Comparison of ENCODE assay signal across 13 cellular contexts in the genomic region with DNA sequence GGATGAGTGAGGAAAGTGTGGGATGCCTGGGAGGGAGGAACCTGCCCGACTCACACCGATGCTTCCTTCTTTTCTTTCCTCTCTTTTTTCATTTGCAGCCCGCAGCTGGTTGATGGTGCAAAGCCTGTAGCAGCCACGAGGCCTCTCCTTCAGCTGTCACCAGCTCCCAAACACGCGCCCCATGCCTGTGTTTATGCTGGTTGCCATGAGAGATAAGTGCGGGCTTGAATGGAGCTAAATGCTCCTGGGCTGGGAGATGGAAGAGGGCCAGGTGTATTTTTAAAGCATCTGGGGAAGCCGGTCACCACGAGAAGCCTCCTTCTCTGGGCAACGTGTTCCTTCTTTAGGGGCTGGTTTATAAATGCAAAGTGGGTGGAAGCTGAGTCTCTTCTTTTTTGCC. TPM values are rescaled to one million over a fixed set of nuclear protein-coding genes. Genes with fewer than 3 reads are reported as not detected.
DNase-seq lines count a peak whose midpoint lies in the region; ATAC-seq and TF ChIP-seq lines count a peak whose summit lies in the region.
"Had no signal": no experiment of that assay in that cellular context is flagged by ENCODE, and none has a peak within 500 bp of the region (broad histone marks: within the 10 kb centered on the region; RNA-seq: fewer than 3 reads in every experiment).

No MANE protein-coding gene starts in this region.

- POLR2A ChIA-PET in activated CD4-positive, alpha-beta T cell treated with anti-CD3 and anti-CD28 coated beads, Interleukin-2, amount 10 ng/mL, durations not matched to agents 7 days and 5 days (lab: Charles Lee): no interaction called here

- H3K36me3 ChIP-seq in thoracic aorta: no peaks in the 10 kb centered on the region

- H3K27ac Mint-ChIP-seq in activated CD4-positive, alpha-beta T cell treated with anti-CD3 and anti-CD28 coated beads, Interleukin-2, amount 10 ng/mL, durations not matched to agents 7 days and 5 days: no peak overlapping the region
- H3K27ac Mint-ChIP-seq: H9 had no signal

- no peaks in the 10 kb centered on the region for H3K9me3 Mint-ChIP-seq in activated CD4-positive, alpha-beta T cell treated with anti-CD3 and anti-CD28 coated beads, Interleukin-2, amount 10 ng/mL, durations not matched to agents 7 days and 5 days
- H3K9me3 Mint-ChIP-seq: H9 had no signal

- H3K27ac ChIP-seq in right cardiac atrium (ENCODE audit: low read length) (peak overlapping the region; percentile 21), thoracic aorta (no peak overlapping the region)

- no peaks in the 10 kb centered on the region for H3K9me3 ChIP-seq in right cardiac atrium (ENCODE audit: control insufficient read depth, low read length)
- H3K9me3 ChIP-seq in thoracic aorta: no peaks in the 10 kb centered on the region
- H3K9me3 ChIP-seq: SK-N-SH had no signal

- H3K27me3 Mint-ChIP-seq in activated CD4-positive, alpha-beta T cell treated with anti-CD3 and anti-CD28 coated beads, Interleukin-2, amount 10 ng/mL, durations not matched to agents 7 days and 5 days: peaks cover 3% of the 10 kb centered on the region

- H3K4me1 ChIP-seq in right cardiac atrium (ENCODE audit: control insufficient read depth, insufficient read depth, low read length) (peaks cover 3% of the 10 kb centered on the region), thoracic aorta (ENCODE audit: control insufficient read depth in 1 of 2, low read depth in 2 of 2) (peaks cover 0 to 7% of the 10 kb centered on the region in 2 donors)

- intact Hi-C loops in right cardiac atrium (cut with DNase I): no loop called here

- peaks cover 13% of the 10 kb centered on the region for H3K4me1 Mint-ChIP-seq in activated CD4-positive, alpha-beta T cell treated with anti-CD3 and anti-CD28 coated beads, Interleukin-2, amount 10 ng/mL, durations not matched to agents 7 days and 5 days
- H3K4me1 Mint-ChIP-seq: H9 had no signal

- H3K4me3 Mint-ChIP-seq in activated CD4-positive, alpha-beta T cell treated with anti-CD3 and anti-CD28 coated beads, Interleukin-2, amount 10 ng/mL, durations not matched to agents 7 days and 5 days: no peak overlapping the region
- H3K4me3 Mint-ChIP-seq: H9 had no signal

- 21% methylated on average over 10 of the region's 10 CpGs for whole genome bisulfite sequencing in right cardiac atrium

- peak; percentile 74 to 93 (median 75) for DNase-seq in NCI-H1417 (lab: John Stamatoyannopoulos, UW)
- DNase-seq in RPMI8226: peak; percentile 20
- peak; percentile 74 to 88 (median 86) for DNase-seq in right cardiac atrium
- peak; percentile 22 for DNase-seq in thoracic aorta (ENCODE audit: low spot score)
- DNase-seq in GM20000 (ENCODE audit: low spot score): no peak
- DNase-seq in activated CD4-positive, alpha-beta T cell treated with anti-CD3 and anti-CD28 coated beads, Interleukin-2, amount 10 ng/mL, durations not matched to agents 7 days and 5 days: no peak
- no peak for DNase-seq in NCI-H446 treated with DMSO at 0.1 percent for 48 hours (lab: John Stamatoyannopoulos, UW)
- DNase-seq: activated CD8-positive, alpha-beta memory T cell treated with anti-CD3 and anti-CD28 coated beads, Interleukin-2, amount 50 U/mL, for 4 hours; H9; SK-N-SH; stimulated activated naive CD4-positive, alpha-beta T cell treated with Interleukin-2 at 50 U/mL for 16 hours had no signal

- CTCF ChIA-PET in activated CD4-positive, alpha-beta T cell treated with anti-CD3 and anti-CD28 coated beads, Interleukin-2, amount 10 ng/mL, durations not matched to agents 7 days and 5 days (lab: Charles Lee): interaction anchor here (0.7 to 1.0 kb wide), 3 partner anchors 11 to 307 kb away, joined by 3 to 4 read pairs (median 4); no protein-coding TSS in a partner anchor

- H3K4me3 ChIP-seq in right cardiac atrium (ENCODE audit: low read length) (no peak overlapping the region), thoracic aorta (no peak overlapping the region)
- H3K4me3 ChIP-seq: smooth muscle cell had no signal

- no peak for TF ChIP-seq CTCF in thoracic aorta (IDR thresholded peaks at IDR 0.05)
- TF ChIP-seq CTCF in GM20000 (IDR thresholded peaks at IDR 0.05; ENCODE audit: extremely low read depth, missing control alignments): no peak

- no peaks in the 10 kb centered on the region for H3K27me3 ChIP-seq in right cardiac atrium (ENCODE audit: control insufficient read depth, insufficient read depth)
- H3K27me3 ChIP-seq in thoracic aorta (replicated peaks; ENCODE audit: insufficient read depth): no peaks in the 10 kb centered on the region

- ATAC-seq in right cardiac atrium: peak; percentile 93 to 94
- ATAC-seq in thoracic aorta (ENCODE audit: insufficient number of reproducible peaks, low FRiP score, low read depth): peak; percentile 43
- ATAC-seq in HG03432 (IDR thresholded peaks at IDR 0.05; ENCODE audit: unreplicated experiment): no peak

- no peaks in the 10 kb centered on the region for H3K36me3 Mint-ChIP-seq in activated CD4-positive, alpha-beta T cell treated with anti-CD3 and anti-CD28 coated beads, Interleukin-2, amount 10 ng/mL, durations not matched to agents 7 days and 5 days (ENCODE audit: low read depth)

RNA-seq across cellular contexts. Expression of a gene that starts 9.3 kb away (rescaled TPM):
- 10 to 100 TPM in 1 of 4 donors, 1 to 10 TPM in 3; 1.7 to 18.9 (median 3.4) TPM for total RNA-seq in right cardiac atrium
- 4.3 TPM for polyA plus RNA-seq in right cardiac atrium
- 1 to 10 TPM; 3.2 to 9.3 TPM for total RNA-seq in thoracic aorta
- total RNA-seq in activated CD4-positive, alpha-beta T cell treated with anti-CD3 and anti-CD28 coated beads, Interleukin-2, amount 10 ng/mL, durations not matched to agents 7 days and 5 days: 1 to 10 TPM; 3.3 to 4.3 TPM

Comparison
In these comparisons a context has a peak if more than half of its experiments do, and no peak if none do; other contexts are left out.
1. DNase-seq: peak in NCI-H1417 (3 of 3), RPMI8226 (single experiment), right cardiac atrium (3 of 3) and thoracic aorta (single experiment); none in GM20000 (single experiment), activated CD4-positive, alpha-beta T cell treated with anti-CD3 and anti-CD28 coated beads, Interleukin-2, amount 10 ng/mL, durations not matched to agents 7 days and 5 days (single experiment) and NCI-H446 treated with DMSO at 0.1 percent for 48 hours (single experiment).